23 cellular contexts compared by ENCODE assay signal in genomic region chr14:35988972-35989690, GRCh38.
DNase-seq lines count a peak whose midpoint lies in the region; ATAC-seq and TF ChIP-seq lines count a peak whose summit lies in the region.
"Had no signal": no experiment of that assay in that cellular context is flagged by ENCODE, and none has a peak within 500 bp of the region (broad histone marks: within the 10 kb centered on the region; RNA-seq: fewer than 3 reads in every experiment).

No MANE protein-coding gene starts in this region.

- no peak for TF ChIP-seq POLR2A in HCT116 (IDR thresholded peaks at IDR 0.05; ENCODE audit: borderline replicate concordance, extremely low read depth, insufficient read depth, insufficient read length)
- no peak for TF ChIP-seq POLR2A in heart left ventricle (IDR thresholded peaks at IDR 0.05)

- RAD21 ChIA-PET in HCT116 (lab: Charles Lee; ENCODE audit: low non-redundant PET in 1 of 2, low total read pairs in 2 of 2, uncharacterized antibody in 2 of 2, unreplicated experiment in 2 of 2): no interaction called here

- TF ChIP-seq RAD21 in HCT116 (IDR thresholded peaks at IDR 0.05; ENCODE audit: low read depth): no peak

- H3K4me1 ChIP-seq in HCT116 (ENCODE audit: control insufficient read depth in 1 of 2, insufficient read depth in 2 of 2, low read length in 2 of 2): peaks cover 0 to 8% of the 10 kb centered on the region in 2 experiments; a peak in 2 of 4 replicates
- no peaks in the 10 kb centered on the region for H3K4me1 ChIP-seq in heart left ventricle
- H3K4me1 ChIP-seq: esophagus squamous epithelium, left lung, right atrium auricular region, spleen had no signal

- TF ChIP-seq CTCF in HCT116 (IDR thresholded peaks at IDR 0.05 in 2 of 3, conservative IDR thresholded peaks at IDR 0.05 in 1 of 3; ENCODE audit: borderline replicate concordance in 1 of 3, insufficient read depth in 1 of 3, low read depth in 2 of 3, low read length in 2 of 3): no peak
- TF ChIP-seq CTCF in heart left ventricle (IDR thresholded peaks at IDR 0.05): no peak

- intact Hi-C loops in HCT116 (cut with micrococcal nuclease): no loop called here
- intact Hi-C loops in heart left ventricle (cut with DNase I): no loop called here

- no peak overlapping the region for H2AFZ ChIP-seq in HCT116 (ENCODE audit: low read depth, low read length, poor library complexity, severe bottlenecking)
- H2AFZ ChIP-seq: hepatocyte had no signal

- no peaks in the 10 kb centered on the region for H3K79me2 ChIP-seq in HCT116 (ENCODE audit: insufficient read depth, low read length)
- H3K79me2 ChIP-seq: hepatocyte had no signal

- no peaks in the 10 kb centered on the region for H3K9me3 Mint-ChIP-seq in activated CD8-positive, alpha-beta T cell treated with anti-CD3 and anti-CD28 coated beads, Interleukin-2, amount 10 ng/mL, durations not matched to agents 7 days and 5 days (ENCODE audit: insufficient read depth)
- H3K9me3 Mint-ChIP-seq: activated naive CD4-positive, alpha-beta T cell treated with anti-CD3 and anti-CD28 coated beads for 36 hours; effector memory CD8-positive, alpha-beta T cell; naive B cell; type B pancreatic cell had no signal

- peak overlapping the region; percentile 18; the same call in 1 of the 2 replicates for H3K4me2 ChIP-seq in HCT116 (ENCODE audit: low read length)
- H3K4me2 ChIP-seq: hepatocyte had no signal

- no peak overlapping the region for H3K4me3 ChIP-seq in HCT116 (replicated peaks in 1 of 2; ENCODE audit: low read depth in 1 of 2, low read length in 2 of 2)
- H3K4me3 ChIP-seq in heart left ventricle: no peak overlapping the region
- H3K4me3 ChIP-seq: esophagus squamous epithelium, hepatocyte, left lung, right atrium auricular region, spleen had no signal

- H3K27ac Mint-ChIP-seq in activated CD8-positive, alpha-beta T cell treated with anti-CD3 and anti-CD28 coated beads, Interleukin-2, amount 10 ng/mL, durations not matched to agents 7 days and 5 days: no peak overlapping the region
- H3K27ac Mint-ChIP-seq: activated naive CD4-positive, alpha-beta T cell treated with anti-CD3 and anti-CD28 coated beads for 36 hours; CD14-positive monocyte; effector memory CD8-positive, alpha-beta T cell; type B pancreatic cell; WTC11 had no signal

- DNase-seq in HCT116 (ENCODE audit: low read depth, low spot score) (no peak), SW480 (ENCODE audit: low spot score) (peak; percentile 49), globus pallidus (ENCODE audit: low spot score) (peak; percentile 86), substantia nigra (lab: John Stamatoyannopoulos, UW) (peak in 21 of 49 donors; percentile 6 to 74 (median 29)), heart left ventricle (no peak), NCI-H1092 treated with DMSO at 0.1 percent for 48 hours (lab: John Stamatoyannopoulos, UW) (no peak)
- DNase-seq in activated CD8-positive, alpha-beta T cell treated with anti-CD3 and anti-CD28 coated beads, Interleukin-2, amount 10 ng/mL, durations not matched to agents 7 days and 5 days: no peak
- DNase-seq: activated CD4-positive, alpha-beta T cell treated with anti-CD3 and anti-CD28 coated beads, Interleukin-2, amount 50 U/mL, for 1 hour; activated naive CD4-positive, alpha-beta T cell treated with anti-CD3 and anti-CD28 coated beads for 36 hours; brain microvascular endothelial cell; effector memory CD8-positive, alpha-beta T cell; esophagus squamous epithelium; left lung; naive B cell; NCI-H187; NCI-H524 treated with DMSO at 0.1 percent for 48 hours; spleen had no signal

- peaks cover 7% of the 10 kb centered on the region for H3K4me1 Mint-ChIP-seq in activated CD8-positive, alpha-beta T cell treated with anti-CD3 and anti-CD28 coated beads, Interleukin-2, amount 10 ng/mL, durations not matched to agents 7 days and 5 days (ENCODE audit: low read depth)
- H3K4me1 Mint-ChIP-seq: CD14-positive monocyte, naive B cell had no signal

- H3K27me3 ChIP-seq in HCT116 (ENCODE audit: insufficient read depth, low read length) (no peaks in the 10 kb centered on the region), heart left ventricle (no peaks in the 10 kb centered on the region)
- H3K27me3 ChIP-seq: brain microvascular endothelial cell, esophagus squamous epithelium, hepatocyte, left lung, right atrium auricular region, spleen had no signal

- H3K9me3 ChIP-seq in HCT116 (ENCODE audit: control insufficient read depth in 1 of 2, insufficient read depth in 1 of 2, low read depth in 1 of 2, low read length in 2 of 2) (no peaks in the 10 kb centered on the region), heart left ventricle (no peaks in the 10 kb centered on the region)
- H3K9me3 ChIP-seq: esophagus squamous epithelium, left lung, right atrium auricular region, spleen had no signal

- no peak overlapping the region for H3K27ac ChIP-seq in HCT116 (ENCODE audit: low read depth, low read length)
- H3K27ac ChIP-seq in substantia nigra (ENCODE audit: low read depth, low read length, poor library complexity, severe bottlenecking): peak overlapping the region; percentile 99
- H3K27ac ChIP-seq in heart left ventricle: no peak overlapping the region
- H3K27ac ChIP-seq: brain microvascular endothelial cell, esophagus squamous epithelium, hepatocyte, left lung, right atrium auricular region, spleen had no signal

- no peak overlapping the region for H3K4me3 Mint-ChIP-seq in activated CD8-positive, alpha-beta T cell treated with anti-CD3 and anti-CD28 coated beads, Interleukin-2, amount 10 ng/mL, durations not matched to agents 7 days and 5 days
- H3K4me3 Mint-ChIP-seq: activated naive CD4-positive, alpha-beta T cell treated with anti-CD3 and anti-CD28 coated beads for 36 hours; CD14-positive monocyte; effector memory CD8-positive, alpha-beta T cell; naive B cell; type B pancreatic cell; WTC11 had no signal

- no peaks in the 10 kb centered on the region for H4K20me1 ChIP-seq in HCT116 (ENCODE audit: insufficient read depth)

- H3K9ac ChIP-seq in HCT116 (ENCODE audit: low read length): no peak overlapping the region

- H3K27me3 Mint-ChIP-seq in activated CD8-positive, alpha-beta T cell treated with anti-CD3 and anti-CD28 coated beads, Interleukin-2, amount 10 ng/mL, durations not matched to agents 7 days and 5 days (ENCODE audit: low read depth): no peaks in the 10 kb centered on the region
- H3K27me3 Mint-ChIP-seq: type B pancreatic cell had no signal

- ATAC-seq in HCT116 (peak; percentile 66), heart left ventricle (no peak)
- no peak for ATAC-seq in activated CD8-positive, alpha-beta T cell treated with anti-CD3 and anti-CD28 coated beads, Interleukin-2, amount 10 ng/mL, durations not matched to agents 7 days and 5 days
- ATAC-seq: effector memory CD8-positive, alpha-beta T cell; left lung; Panc1; WTC11 had no signal

- WGBS in heart left ventricle, 4 donors: 79 to 85% (median 83%) methylated on average over 12 of the region's 12 CpGs

- no peaks in the 10 kb centered on the region for H3K36me3 ChIP-seq in HCT116 (ENCODE audit: control insufficient read depth in 1 of 2, insufficient read depth in 2 of 2, low read length in 2 of 2)
- no peaks in the 10 kb centered on the region for H3K36me3 ChIP-seq in heart left ventricle
- H3K36me3 ChIP-seq: brain microvascular endothelial cell, esophagus squamous epithelium, left lung, right atrium auricular region, spleen had no signal

- POLR2A ChIA-PET in HCT116 (lab: Charles Lee): no interaction called here
- POLR2A ChIA-PET in activated CD8-positive, alpha-beta T cell treated with anti-CD3 and anti-CD28 coated beads, Interleukin-2, amount 10 ng/mL, durations not matched to agents 7 days and 5 days (lab: Charles Lee): no interaction called here

- BruUV-seq in HCT116 (replicated peaks; lab: Mats Ljungman, UMichigan): no TSS peak

- CTCF ChIA-PET in HCT116 (lab: Charles Lee): no interaction called here
- CTCF ChIA-PET in activated CD8-positive, alpha-beta T cell treated with anti-CD3 and anti-CD28 coated beads, Interleukin-2, amount 10 ng/mL, durations not matched to agents 7 days and 5 days (lab: Charles Lee): interaction anchor here (0.9 kb wide), 1 partner anchor 80 kb away, joined by 3 read pairs; no protein-coding TSS in a partner anchor

- H3K9me2 ChIP-seq in HCT116 (ENCODE audit: insufficient read depth): no peaks in the 10 kb centered on the region

- H3K36me3 Mint-ChIP-seq in activated CD8-positive, alpha-beta T cell treated with anti-CD3 and anti-CD28 coated beads, Interleukin-2, amount 10 ng/mL, durations not matched to agents 7 days and 5 days (ENCODE audit: low read depth): no peaks in the 10 kb centered on the region
- H3K36me3 Mint-ChIP-seq: CD14-positive monocyte, naive B cell, type B pancreatic cell, WTC11 had no signal

TF ChIP-seq in HCT116, 20 proteins besides CTCF, POLR2A, EP300 and RAD21 (continues in another document):
- TF ChIP-seq JUND (IDR thresholded peaks at IDR 0.05) (no peak), CBX3 (IDR thresholded peaks at IDR 0.05; ENCODE audit: low read depth) (no peak), REST (IDR thresholded peaks at IDR 0.05; ENCODE audit: low read depth) (no peak), SP1 (IDR thresholded peaks at IDR 0.05; ENCODE audit: low read depth) (no peak), SIN3A (IDR thresholded peaks at IDR 0.05; ENCODE audit: low read depth) (no peak), EZH2phosphoT487 (IDR thresholded peaks at IDR 0.05; ENCODE audit: borderline replicate concordance) (no peak), CEBPB (IDR thresholded peaks at IDR 0.05; ENCODE audit: low read depth) (no peak), SRF (IDR thresholded peaks at IDR 0.05; ENCODE audit: low read depth) (no peak)

Comparison
In these comparisons a context has a peak if more than half of its experiments do, and no peak if none do; other contexts are left out.
1. DNase-seq: peak in SW480 (single experiment) and globus pallidus (single experiment); none in HCT116 (single experiment), heart left ventricle (0 of 5), NCI-H1092 treated with DMSO at 0.1 percent for 48 hours (single experiment) and activated CD8-positive, alpha-beta T cell treated with anti-CD3 and anti-CD28 coated beads, Interleukin-2, amount 10 ng/mL, durations not matched to agents 7 days and 5 days (single experiment).